1 cellular context compared by ENCODE assay signal in genomic region chr12:112616469-112617190, GRCh38.
TF ChIP-seq lines count a peak whose summit lies in the region.

No MANE protein-coding gene starts in this region.

TF ChIP-seq in GM23338, 12 proteins besides CTCF, POLR2A, EP300 and RAD21:
- no peak for TF ChIP-seq EZH2 (IDR thresholded peaks at IDR 0.05; ENCODE audit: low read depth, unreplicated experiment)
- TF ChIP-seq, protein P1, sequence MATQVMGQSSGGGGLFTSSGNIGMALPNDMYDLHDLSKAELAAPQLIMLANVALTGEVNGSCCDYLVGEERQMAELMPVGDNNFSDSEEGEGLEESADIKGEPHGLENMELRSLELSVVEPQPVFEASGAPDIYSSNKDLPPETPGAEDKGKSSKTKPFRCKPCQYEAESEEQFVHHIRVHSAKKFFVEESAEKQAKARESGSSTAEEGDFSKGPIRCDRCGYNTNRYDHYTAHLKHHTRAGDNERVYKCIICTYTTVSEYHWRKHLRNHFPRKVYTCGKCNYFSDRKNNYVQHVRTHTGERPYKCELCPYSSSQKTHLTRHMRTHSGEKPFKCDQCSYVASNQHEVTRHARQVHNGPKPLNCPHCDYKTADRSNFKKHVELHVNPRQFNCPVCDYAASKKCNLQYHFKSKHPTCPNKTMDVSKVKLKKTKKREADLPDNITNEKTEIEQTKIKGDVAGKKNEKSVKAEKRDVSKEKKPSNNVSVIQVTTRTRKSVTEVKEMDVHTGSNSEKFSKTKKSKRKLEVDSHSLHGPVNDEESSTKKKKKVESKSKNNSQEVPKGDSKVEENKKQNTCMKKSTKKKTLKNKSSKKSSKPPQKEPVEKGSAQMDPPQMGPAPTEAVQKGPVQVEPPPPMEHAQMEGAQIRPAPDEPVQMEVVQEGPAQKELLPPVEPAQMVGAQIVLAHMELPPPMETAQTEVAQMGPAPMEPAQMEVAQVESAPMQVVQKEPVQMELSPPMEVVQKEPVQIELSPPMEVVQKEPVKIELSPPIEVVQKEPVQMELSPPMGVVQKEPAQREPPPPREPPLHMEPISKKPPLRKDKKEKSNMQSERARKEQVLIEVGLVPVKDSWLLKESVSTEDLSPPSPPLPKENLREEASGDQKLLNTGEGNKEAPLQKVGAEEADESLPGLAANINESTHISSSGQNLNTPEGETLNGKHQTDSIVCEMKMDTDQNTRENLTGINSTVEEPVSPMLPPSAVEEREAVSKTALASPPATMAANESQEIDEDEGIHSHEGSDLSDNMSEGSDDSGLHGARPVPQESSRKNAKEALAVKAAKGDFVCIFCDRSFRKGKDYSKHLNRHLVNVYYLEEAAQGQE (IDR thresholded peaks at IDR 0.05; ENCODE audit: unreplicated experiment): no peak
- no peak for TF ChIP-seq POLR2AphosphoS5 (IDR thresholded peaks at IDR 0.05; ENCODE audit: low read depth)
- no peak for TF ChIP-seq ZNF114 (CRISPR knock-in tag; IDR thresholded peaks at IDR 0.05)
- TF ChIP-seq NANOG (IDR thresholded peaks at IDR 0.05; ENCODE audit: borderline replicate concordance): no peak
- TF ChIP-seq JUNB (IDR thresholded peaks at IDR 0.05; ENCODE audit: unreplicated experiment): no peak
- TF ChIP-seq, protein P2, sequence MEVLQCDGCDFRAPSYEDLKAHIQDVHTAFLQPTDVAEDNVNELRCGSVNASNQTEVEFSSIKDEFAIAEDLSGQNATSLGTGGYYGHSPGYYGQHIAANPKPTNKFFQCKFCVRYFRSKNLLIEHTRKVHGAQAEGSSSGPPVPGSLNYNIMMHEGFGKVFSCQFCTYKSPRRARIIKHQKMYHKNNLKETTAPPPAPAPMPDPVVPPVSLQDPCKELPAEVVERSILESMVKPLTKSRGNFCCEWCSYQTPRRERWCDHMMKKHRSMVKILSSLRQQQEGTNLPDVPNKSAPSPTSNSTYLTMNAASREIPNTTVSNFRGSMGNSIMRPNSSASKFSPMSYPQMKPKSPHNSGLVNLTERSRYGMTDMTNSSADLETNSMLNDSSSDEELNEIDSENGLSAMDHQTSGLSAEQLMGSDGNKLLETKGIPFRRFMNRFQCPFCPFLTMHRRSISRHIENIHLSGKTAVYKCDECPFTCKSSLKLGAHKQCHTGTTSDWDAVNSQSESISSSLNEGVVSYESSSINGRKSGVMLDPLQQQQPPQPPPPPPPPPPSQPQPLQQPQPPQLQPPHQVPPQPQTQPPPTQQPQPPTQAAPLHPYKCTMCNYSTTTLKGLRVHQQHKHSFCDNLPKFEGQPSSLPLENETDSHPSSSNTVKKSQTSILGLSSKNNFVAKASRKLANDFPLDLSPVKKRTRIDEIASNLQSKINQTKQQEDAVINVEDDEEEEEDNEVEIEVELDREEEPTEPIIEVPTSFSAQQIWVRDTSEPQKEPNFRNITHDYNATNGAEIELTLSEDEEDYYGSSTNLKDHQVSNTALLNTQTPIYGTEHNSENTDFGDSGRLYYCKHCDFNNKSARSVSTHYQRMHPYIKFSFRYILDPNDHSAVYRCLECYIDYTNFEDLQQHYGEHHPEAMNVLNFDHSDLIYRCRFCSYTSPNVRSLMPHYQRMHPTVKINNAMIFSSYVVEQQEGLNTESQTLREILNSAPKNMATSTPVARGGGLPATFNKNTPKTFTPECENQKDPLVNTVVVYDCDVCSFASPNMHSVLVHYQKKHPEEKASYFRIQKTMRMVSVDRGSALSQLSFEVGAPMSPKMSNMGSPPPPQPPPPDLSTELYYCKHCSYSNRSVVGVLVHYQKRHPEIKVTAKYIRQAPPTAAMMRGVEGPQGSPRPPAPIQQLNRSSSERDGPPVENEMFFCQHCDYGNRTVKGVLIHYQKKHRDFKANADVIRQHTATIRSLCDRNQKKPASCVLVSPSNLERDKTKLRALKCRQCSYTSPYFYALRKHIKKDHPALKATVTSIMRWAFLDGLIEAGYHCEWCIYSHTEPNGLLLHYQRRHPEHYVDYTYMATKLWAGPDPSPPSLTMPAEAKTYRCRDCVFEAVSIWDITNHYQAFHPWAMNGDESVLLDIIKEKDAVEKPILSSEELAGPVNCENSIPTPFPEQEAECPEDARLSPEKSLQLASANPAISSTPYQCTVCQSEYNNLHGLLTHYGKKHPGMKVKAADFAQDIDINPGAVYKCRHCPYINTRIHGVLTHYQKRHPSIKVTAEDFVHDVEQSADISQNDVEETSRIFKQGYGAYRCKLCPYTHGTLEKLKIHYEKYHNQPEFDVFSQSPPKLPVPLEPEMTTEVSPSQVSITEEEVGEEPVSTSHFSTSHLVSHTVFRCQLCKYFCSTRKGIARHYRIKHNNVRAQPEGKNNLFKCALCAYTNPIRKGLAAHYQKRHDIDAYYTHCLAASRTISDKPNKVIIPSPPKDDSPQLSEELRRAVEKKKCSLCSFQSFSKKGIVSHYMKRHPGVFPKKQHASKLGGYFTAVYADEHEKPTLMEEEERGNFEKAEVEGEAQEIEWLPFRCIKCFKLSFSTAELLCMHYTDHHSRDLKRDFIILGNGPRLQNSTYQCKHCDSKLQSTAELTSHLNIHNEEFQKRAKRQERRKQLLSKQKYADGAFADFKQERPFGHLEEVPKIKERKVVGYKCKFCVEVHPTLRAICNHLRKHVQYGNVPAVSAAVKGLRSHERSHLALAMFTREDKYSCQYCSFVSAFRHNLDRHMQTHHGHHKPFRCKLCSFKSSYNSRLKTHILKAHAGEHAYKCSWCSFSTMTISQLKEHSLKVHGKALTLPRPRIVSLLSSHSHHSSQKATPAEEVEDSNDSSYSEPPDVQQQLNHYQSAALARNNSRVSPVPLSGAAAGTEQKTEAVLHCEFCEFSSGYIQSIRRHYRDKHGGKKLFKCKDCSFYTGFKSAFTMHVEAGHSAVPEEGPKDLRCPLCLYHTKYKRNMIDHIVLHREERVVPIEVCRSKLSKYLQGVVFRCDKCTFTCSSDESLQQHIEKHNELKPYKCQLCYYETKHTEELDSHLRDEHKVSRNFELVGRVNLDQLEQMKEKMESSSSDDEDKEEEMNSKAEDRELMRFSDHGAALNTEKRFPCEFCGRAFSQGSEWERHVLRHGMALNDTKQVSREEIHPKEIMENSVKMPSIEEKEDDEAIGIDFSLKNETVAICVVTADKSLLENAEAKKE (CRISPR knock-in tag; IDR thresholded peaks at IDR 0.05): no peak; the same call in 1 of the 2 replicates
- TF ChIP-seq ZNF331 (CRISPR knock-in tag; IDR thresholded peaks at IDR 0.05; ENCODE audit: low read depth): no peak; the same call in 1 of the 2 replicates
- no peak for TF ChIP-seq CREB1 (CRISPR knock-in tag; IDR thresholded peaks at IDR 0.05; ENCODE audit: low read depth)
- TF ChIP-seq EZH2phosphoT487 (IDR thresholded peaks at IDR 0.05; ENCODE audit: unreplicated experiment): no peak
- no peak for TF ChIP-seq ETS1 (IDR thresholded peaks at IDR 0.05)
- TF ChIP-seq STAT1 (IDR thresholded peaks at IDR 0.05; ENCODE audit: unreplicated experiment): no peak
